In the genomic region with DNA sequence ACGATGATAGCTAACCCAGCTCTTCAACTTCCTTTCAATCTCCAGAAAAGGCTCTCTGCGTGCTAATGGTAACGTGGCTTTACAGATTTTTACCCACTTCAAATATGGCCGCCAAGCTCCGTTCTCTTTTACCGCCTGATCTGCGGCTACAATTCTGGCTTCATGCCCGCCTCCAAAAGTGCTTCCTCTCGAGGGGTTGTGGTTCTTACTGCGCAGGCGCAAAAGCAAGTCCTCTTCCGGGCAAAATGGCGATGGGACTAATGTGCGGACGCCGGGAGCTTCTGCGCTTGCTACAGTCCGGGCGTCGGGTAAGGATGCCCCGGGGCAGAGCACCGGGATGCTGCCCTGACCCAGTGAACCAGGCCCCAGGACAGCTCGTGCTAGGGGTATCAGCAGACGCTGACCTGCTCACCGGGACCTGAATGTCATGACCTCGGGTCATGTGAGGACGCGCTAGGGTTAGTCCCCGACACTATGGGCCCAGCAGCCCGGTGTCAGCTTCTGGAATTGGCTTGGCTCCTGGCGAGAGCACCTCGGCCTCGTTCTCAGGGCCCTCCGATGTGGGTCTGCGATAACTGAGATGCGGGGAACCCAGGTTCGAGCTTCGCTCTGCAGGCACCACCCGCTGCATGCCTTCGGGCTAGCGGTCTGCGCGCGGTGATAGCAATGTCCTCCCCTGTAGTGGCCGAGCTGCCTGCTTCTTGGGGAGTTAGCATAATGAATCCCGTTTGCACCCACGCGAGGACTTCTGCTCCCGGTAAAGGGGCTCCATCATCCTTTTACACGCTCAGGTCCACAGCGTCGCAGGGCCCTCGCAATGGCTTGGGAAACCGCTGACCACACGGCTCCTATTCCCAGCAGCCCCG, we compare ENCODE assay signal across 1 cellular context.
A peak's percentile ranks its signal among the peaks of the same experiment; 100 is the strongest.
TF ChIP-seq lines count a peak whose summit lies in the region.

A gene (plus strand): TSS at position 232 of the 866 bp plus-strand sequence. CDS start 14 bp downstream, at position 246.

TF ChIP-seq in HepG2, 621 proteins besides CTCF, POLR2A, EP300 and RAD21 (continued from another document and continues in another):
- TF ChIP-seq, protein P1, sequence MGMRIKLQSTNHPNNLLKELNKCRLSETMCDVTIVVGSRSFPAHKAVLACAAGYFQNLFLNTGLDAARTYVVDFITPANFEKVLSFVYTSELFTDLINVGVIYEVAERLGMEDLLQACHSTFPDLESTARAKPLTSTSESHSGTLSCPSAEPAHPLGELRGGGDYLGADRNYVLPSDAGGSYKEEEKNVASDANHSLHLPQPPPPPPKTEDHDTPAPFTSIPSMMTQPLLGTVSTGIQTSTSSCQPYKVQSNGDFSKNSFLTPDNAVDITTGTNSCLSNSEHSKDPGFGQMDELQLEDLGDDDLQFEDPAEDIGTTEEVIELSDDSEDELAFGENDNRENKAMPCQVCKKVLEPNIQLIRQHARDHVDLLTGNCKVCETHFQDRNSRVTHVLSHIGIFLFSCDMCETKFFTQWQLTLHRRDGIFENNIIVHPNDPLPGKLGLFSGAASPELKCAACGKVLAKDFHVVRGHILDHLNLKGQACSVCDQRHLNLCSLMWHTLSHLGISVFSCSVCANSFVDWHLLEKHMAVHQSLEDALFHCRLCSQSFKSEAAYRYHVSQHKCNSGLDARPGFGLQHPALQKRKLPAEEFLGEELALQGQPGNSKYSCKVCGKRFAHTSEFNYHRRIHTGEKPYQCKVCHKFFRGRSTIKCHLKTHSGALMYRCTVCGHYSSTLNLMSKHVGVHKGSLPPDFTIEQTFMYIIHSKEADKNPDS (CRISPR knock-in tag; IDR thresholded peaks at IDR 0.05), result peak; percentile 86
- TF ChIP-seq ZKSCAN8 (CRISPR knock-in tag; IDR thresholded peaks at IDR 0.05; ENCODE audit: borderline replicate concordance) (peak; percentile 83), TBX2 (CRISPR knock-in tag; IDR thresholded peaks at IDR 0.05; ENCODE audit: borderline replicate concordance) (peak; percentile 95), SRSF1 (optimal IDR thresholded peaks at IDR 0.05; ENCODE audit: low read depth, low read length) (peak; percentile 99), SP5 (CRISPR knock-in tag; IDR thresholded peaks at IDR 0.05; ENCODE audit: borderline replicate concordance, low read depth) (peak; percentile 66; the same call in 1 of the 2 replicates), RORA (CRISPR knock-in tag; IDR thresholded peaks at IDR 0.05) (peak; percentile 87; the same call in 1 of the 2 replicates), HNRNPLL (IDR thresholded peaks at IDR 0.05; ENCODE audit: low read depth, low read length, poor library complexity, severe bottlenecking) (peak; percentile 65), ZNF263 (CRISPR knock-in tag; IDR thresholded peaks at IDR 0.05) (peak; percentile 66), REPIN1 (CRISPR knock-in tag; IDR thresholded peaks at IDR 0.05; ENCODE audit: borderline replicate concordance, low read depth) (peak; percentile 94; the same call in 1 of the 2 replicates), NFRKB (IDR thresholded peaks at IDR 0.05) (peak; percentile 96), MAF1 (CRISPR knock-in tag; IDR thresholded peaks at IDR 0.05; ENCODE audit: borderline replicate concordance) (peak; percentile 78), NCOA2 (CRISPR knock-in tag; IDR thresholded peaks at IDR 0.05) (peak; percentile 65), ZNF780A (CRISPR knock-in tag; IDR thresholded peaks at IDR 0.05) (peak; percentile 90), ZNF720 (CRISPR knock-in tag; IDR thresholded peaks at IDR 0.05) (no peak)
- TF ChIP-seq, protein P2, sequence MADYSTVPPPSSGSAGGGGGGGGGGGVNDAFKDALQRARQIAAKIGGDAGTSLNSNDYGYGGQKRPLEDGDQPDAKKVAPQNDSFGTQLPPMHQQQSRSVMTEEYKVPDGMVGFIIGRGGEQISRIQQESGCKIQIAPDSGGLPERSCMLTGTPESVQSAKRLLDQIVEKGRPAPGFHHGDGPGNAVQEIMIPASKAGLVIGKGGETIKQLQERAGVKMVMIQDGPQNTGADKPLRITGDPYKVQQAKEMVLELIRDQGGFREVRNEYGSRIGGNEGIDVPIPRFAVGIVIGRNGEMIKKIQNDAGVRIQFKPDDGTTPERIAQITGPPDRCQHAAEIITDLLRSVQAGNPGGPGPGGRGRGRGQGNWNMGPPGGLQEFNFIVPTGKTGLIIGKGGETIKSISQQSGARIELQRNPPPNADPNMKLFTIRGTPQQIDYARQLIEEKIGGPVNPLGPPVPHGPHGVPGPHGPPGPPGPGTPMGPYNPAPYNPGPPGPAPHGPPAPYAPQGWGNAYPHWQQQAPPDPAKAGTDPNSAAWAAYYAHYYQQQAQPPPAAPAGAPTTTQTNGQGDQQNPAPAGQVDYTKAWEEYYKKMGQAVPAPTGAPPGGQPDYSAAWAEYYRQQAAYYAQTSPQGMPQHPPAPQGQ (CRISPR knock-in tag; IDR thresholded peaks at IDR 0.05; ENCODE audit: borderline replicate concordance), result peak; percentile 99; the same call in 1 of the 2 replicates
- TF ChIP-seq, protein P3, sequence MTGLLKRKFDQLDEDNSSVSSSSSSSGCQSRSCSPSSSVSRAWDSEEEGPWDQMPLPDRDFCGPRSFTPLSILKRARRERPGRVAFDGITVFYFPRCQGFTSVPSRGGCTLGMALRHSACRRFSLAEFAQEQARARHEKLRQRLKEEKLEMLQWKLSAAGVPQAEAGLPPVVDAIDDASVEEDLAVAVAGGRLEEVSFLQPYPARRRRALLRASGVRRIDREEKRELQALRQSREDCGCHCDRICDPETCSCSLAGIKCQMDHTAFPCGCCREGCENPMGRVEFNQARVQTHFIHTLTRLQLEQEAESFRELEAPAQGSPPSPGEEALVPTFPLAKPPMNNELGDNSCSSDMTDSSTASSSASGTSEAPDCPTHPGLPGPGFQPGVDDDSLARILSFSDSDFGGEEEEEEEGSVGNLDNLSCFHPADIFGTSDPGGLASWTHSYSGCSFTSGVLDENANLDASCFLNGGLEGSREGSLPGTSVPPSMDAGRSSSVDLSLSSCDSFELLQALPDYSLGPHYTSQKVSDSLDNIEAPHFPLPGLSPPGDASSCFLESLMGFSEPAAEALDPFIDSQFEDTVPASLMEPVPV (CRISPR knock-in tag; IDR thresholded peaks at IDR 0.05), result peak; percentile 99
- TF ChIP-seq, protein P4, sequence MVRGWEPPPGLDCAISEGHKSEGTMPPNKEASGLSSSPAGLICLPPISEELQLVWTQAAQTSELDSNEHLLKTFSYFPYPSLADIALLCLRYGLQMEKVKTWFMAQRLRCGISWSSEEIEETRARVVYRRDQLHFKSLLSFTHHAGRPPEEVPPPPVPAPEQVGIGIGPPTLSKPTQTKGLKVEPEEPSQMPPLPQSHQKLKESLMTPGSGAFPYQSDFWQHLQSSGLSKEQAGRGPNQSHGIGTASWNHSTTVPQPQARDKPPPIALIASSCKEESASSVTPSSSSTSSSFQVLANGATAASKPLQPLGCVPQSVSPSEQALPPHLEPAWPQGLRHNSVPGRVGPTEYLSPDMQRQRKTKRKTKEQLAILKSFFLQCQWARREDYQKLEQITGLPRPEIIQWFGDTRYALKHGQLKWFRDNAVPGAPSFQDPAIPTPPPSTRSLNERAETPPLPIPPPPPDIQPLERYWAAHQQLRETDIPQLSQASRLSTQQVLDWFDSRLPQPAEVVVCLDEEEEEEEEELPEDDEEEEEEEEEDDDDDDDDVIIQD (CRISPR knock-in tag; IDR thresholded peaks at IDR 0.05; ENCODE audit: low read depth), result peak; percentile 98
- TF ChIP-seq, protein P5, sequence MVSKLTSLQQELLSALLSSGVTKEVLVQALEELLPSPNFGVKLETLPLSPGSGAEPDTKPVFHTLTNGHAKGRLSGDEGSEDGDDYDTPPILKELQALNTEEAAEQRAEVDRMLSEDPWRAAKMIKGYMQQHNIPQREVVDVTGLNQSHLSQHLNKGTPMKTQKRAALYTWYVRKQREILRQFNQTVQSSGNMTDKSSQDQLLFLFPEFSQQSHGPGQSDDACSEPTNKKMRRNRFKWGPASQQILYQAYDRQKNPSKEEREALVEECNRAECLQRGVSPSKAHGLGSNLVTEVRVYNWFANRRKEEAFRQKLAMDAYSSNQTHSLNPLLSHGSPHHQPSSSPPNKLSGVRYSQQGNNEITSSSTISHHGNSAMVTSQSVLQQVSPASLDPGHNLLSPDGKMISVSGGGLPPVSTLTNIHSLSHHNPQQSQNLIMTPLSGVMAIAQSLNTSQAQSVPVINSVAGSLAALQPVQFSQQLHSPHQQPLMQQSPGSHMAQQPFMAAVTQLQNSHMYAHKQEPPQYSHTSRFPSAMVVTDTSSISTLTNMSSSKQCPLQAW (CRISPR knock-in tag; IDR thresholded peaks at IDR 0.05), result peak; percentile 82
- TF ChIP-seq, protein P6, sequence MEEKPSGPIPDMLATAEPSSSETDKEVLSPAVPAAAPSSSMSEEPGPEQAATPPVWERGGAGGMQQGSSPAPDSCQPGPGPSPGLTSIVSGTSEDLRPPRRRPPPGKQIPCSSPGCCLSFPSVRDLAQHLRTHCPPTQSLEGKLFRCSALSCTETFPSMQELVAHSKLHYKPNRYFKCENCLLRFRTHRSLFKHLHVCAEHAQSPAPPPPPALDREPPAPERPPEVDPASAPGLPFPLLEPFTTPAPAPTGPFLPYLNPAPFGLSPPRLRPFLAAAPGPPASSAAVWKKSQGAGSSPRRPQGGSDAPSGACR (CRISPR knock-in tag; IDR thresholded peaks at IDR 0.05), result peak; percentile 99
- TF ChIP-seq, protein P7, sequence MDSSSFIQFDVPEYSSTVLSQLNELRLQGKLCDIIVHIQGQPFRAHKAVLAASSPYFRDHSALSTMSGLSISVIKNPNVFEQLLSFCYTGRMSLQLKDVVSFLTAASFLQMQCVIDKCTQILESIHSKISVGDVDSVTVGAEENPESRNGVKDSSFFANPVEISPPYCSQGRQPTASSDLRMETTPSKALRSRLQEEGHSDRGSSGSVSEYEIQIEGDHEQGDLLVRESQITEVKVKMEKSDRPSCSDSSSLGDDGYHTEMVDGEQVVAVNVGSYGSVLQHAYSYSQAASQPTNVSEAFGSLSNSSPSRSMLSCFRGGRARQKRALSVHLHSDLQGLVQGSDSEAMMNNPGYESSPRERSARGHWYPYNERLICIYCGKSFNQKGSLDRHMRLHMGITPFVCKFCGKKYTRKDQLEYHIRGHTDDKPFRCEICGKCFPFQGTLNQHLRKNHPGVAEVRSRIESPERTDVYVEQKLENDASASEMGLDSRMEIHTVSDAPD (CRISPR knock-in tag; IDR thresholded peaks at IDR 0.05), result no peak
- TF ChIP-seq, protein P8, sequence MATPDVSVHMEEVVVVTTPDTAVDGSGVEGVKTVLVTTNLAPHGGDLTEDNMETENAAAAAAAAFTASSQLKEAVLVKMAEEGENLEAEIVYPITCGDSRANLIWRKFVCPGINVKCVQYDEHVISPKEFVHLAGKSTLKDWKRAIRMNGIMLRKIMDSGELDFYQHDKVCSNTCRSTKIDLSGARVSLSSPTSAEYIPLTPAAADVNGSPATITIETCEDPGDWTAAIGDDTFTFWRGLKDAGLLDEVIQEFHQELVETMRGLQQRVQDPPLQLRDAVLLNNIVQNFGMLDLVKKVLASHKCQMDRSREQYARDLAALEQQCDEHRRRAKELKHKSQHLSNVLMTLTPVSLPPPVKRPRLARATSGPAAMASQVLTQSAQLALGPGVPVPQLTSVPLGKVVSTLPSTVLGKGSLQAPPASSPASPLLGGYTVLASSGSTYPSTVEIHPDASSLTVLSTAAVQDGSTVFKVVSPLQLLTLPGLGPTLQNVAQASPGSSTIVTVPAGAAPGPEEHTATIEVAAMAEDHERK (CRISPR knock-in tag; IDR thresholded peaks at IDR 0.05; ENCODE audit: low read depth), result no peak
- TF ChIP-seq, protein P9, sequence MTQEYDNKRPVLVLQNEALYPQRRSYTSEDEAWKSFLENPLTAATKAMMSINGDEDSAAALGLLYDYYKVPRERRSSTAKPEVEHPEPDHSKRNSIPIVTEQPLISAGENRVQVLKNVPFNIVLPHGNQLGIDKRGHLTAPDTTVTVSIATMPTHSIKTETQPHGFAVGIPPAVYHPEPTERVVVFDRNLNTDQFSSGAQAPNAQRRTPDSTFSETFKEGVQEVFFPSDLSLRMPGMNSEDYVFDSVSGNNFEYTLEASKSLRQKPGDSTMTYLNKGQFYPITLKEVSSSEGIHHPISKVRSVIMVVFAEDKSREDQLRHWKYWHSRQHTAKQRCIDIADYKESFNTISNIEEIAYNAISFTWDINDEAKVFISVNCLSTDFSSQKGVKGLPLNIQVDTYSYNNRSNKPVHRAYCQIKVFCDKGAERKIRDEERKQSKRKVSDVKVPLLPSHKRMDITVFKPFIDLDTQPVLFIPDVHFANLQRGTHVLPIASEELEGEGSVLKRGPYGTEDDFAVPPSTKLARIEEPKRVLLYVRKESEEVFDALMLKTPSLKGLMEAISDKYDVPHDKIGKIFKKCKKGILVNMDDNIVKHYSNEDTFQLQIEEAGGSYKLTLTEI (CRISPR knock-in tag; conservative IDR thresholded peaks at IDR 0.05), result no peak
- TF ChIP-seq, protein P10, sequence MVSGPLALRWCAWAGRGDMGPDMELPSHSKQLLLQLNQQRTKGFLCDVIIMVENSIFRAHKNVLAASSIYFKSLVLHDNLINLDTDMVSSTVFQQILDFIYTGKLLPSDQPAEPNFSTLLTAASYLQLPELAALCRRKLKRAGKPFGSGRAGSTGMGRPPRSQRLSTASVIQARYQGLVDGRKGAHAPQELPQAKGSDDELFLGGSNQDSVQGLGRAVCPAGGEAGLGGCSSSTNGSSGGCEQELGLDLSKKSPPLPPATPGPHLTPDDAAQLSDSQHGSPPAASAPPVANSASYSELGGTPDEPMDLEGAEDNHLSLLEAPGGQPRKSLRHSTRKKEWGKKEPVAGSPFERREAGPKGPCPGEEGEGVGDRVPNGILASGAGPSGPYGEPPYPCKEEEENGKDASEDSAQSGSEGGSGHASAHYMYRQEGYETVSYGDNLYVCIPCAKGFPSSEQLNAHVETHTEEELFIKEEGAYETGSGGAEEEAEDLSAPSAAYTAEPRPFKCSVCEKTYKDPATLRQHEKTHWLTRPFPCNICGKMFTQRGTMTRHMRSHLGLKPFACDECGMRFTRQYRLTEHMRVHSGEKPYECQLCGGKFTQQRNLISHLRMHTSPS (CRISPR knock-in tag; IDR thresholded peaks at IDR 0.05; ENCODE audit: low read depth), result peak; percentile 14; the same call in 1 of the 2 replicates
- TF ChIP-seq, protein P11, sequence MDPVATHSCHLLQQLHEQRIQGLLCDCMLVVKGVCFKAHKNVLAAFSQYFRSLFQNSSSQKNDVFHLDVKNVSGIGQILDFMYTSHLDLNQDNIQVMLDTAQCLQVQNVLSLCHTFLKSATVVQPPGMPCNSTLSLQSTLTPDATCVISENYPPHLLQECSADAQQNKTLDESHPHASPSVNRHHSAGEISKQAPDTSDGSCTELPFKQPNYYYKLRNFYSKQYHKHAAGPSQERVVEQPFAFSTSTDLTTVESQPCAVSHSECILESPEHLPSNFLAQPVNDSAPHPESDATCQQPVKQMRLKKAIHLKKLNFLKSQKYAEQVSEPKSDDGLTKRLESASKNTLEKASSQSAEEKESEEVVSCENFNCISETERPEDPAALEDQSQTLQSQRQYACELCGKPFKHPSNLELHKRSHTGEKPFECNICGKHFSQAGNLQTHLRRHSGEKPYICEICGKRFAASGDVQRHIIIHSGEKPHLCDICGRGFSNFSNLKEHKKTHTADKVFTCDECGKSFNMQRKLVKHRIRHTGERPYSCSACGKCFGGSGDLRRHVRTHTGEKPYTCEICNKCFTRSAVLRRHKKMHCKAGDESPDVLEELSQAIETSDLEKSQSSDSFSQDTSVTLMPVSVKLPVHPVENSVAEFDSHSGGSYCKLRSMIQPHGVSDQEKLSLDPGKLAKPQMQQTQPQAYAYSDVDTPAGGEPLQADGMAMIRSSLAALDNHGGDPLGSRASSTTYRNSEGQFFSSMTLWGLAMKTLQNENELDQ (CRISPR knock-in tag; IDR thresholded peaks at IDR 0.05; ENCODE audit: borderline replicate concordance), result peak; percentile 94
